ENCODE assay signal across 2 cellular contexts in genomic region chr6:106046854-106047200, GRCh38.
TF ChIP-seq lines count a peak whose summit lies in the region.

No MANE protein-coding gene starts in this region.

TF ChIP-seq in GM12878, 131 proteins besides CTCF, POLR2A, EP300 and RAD21:
- TF ChIP-seq, protein P1, sequence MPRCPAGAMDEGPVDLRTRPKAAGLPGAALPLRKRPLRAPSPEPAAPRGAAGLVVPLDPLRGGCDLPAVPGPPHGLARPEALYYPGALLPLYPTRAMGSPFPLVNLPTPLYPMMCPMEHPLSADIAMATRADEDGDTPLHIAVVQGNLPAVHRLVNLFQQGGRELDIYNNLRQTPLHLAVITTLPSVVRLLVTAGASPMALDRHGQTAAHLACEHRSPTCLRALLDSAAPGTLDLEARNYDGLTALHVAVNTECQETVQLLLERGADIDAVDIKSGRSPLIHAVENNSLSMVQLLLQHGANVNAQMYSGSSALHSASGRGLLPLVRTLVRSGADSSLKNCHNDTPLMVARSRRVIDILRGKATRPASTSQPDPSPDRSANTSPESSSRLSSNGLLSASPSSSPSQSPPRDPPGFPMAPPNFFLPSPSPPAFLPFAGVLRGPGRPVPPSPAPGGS (IDR thresholded peaks at IDR 0.05; ENCODE audit: borderline replicate concordance, insufficient read depth, low read depth, low read length, poor library complexity, severe bottlenecking), result no peak
- TF ChIP-seq POLR2AphosphoS2 (IDR thresholded peaks at IDR 0.05; ENCODE audit: low read depth, low read length), result no peak
- TF ChIP-seq CEBPZ (IDR thresholded peaks at IDR 0.05; ENCODE audit: low read depth, low read length), result no peak
- no peak for TF ChIP-seq HDAC6 (IDR thresholded peaks at IDR 0.05; ENCODE audit: unreplicated experiment)
- TF ChIP-seq CREB1 (IDR thresholded peaks at IDR 0.05; ENCODE audit: low read depth), result no peak
- no peak for TF ChIP-seq ZNF217 (IDR thresholded peaks at IDR 0.05)
- TF ChIP-seq HDGF (IDR thresholded peaks at IDR 0.05), result no peak
- no peak for TF ChIP-seq STAT1 (conservative IDR thresholded peaks at IDR 0.05)
- TF ChIP-seq FOS (IDR thresholded peaks at IDR 0.05; ENCODE audit: borderline replicate concordance, extremely low read depth, insufficient read length), result no peak
- TF ChIP-seq IRF4 (IDR thresholded peaks at IDR 0.05; ENCODE audit: low read depth, low read length), result no peak
- no peak for TF ChIP-seq JUND (IDR thresholded peaks at IDR 0.05; ENCODE audit: low read depth, low read length)
- TF ChIP-seq ZNF207 (IDR thresholded peaks at IDR 0.05; ENCODE audit: borderline replicate concordance), result no peak

TF ChIP-seq in GM23338, 12 proteins besides CTCF, POLR2A, EP300 and RAD21:
- no peak for TF ChIP-seq CREB1 (CRISPR knock-in tag; IDR thresholded peaks at IDR 0.05; ENCODE audit: low read depth)
- TF ChIP-seq ETS1 (IDR thresholded peaks at IDR 0.05), result no peak
- TF ChIP-seq, protein P2, sequence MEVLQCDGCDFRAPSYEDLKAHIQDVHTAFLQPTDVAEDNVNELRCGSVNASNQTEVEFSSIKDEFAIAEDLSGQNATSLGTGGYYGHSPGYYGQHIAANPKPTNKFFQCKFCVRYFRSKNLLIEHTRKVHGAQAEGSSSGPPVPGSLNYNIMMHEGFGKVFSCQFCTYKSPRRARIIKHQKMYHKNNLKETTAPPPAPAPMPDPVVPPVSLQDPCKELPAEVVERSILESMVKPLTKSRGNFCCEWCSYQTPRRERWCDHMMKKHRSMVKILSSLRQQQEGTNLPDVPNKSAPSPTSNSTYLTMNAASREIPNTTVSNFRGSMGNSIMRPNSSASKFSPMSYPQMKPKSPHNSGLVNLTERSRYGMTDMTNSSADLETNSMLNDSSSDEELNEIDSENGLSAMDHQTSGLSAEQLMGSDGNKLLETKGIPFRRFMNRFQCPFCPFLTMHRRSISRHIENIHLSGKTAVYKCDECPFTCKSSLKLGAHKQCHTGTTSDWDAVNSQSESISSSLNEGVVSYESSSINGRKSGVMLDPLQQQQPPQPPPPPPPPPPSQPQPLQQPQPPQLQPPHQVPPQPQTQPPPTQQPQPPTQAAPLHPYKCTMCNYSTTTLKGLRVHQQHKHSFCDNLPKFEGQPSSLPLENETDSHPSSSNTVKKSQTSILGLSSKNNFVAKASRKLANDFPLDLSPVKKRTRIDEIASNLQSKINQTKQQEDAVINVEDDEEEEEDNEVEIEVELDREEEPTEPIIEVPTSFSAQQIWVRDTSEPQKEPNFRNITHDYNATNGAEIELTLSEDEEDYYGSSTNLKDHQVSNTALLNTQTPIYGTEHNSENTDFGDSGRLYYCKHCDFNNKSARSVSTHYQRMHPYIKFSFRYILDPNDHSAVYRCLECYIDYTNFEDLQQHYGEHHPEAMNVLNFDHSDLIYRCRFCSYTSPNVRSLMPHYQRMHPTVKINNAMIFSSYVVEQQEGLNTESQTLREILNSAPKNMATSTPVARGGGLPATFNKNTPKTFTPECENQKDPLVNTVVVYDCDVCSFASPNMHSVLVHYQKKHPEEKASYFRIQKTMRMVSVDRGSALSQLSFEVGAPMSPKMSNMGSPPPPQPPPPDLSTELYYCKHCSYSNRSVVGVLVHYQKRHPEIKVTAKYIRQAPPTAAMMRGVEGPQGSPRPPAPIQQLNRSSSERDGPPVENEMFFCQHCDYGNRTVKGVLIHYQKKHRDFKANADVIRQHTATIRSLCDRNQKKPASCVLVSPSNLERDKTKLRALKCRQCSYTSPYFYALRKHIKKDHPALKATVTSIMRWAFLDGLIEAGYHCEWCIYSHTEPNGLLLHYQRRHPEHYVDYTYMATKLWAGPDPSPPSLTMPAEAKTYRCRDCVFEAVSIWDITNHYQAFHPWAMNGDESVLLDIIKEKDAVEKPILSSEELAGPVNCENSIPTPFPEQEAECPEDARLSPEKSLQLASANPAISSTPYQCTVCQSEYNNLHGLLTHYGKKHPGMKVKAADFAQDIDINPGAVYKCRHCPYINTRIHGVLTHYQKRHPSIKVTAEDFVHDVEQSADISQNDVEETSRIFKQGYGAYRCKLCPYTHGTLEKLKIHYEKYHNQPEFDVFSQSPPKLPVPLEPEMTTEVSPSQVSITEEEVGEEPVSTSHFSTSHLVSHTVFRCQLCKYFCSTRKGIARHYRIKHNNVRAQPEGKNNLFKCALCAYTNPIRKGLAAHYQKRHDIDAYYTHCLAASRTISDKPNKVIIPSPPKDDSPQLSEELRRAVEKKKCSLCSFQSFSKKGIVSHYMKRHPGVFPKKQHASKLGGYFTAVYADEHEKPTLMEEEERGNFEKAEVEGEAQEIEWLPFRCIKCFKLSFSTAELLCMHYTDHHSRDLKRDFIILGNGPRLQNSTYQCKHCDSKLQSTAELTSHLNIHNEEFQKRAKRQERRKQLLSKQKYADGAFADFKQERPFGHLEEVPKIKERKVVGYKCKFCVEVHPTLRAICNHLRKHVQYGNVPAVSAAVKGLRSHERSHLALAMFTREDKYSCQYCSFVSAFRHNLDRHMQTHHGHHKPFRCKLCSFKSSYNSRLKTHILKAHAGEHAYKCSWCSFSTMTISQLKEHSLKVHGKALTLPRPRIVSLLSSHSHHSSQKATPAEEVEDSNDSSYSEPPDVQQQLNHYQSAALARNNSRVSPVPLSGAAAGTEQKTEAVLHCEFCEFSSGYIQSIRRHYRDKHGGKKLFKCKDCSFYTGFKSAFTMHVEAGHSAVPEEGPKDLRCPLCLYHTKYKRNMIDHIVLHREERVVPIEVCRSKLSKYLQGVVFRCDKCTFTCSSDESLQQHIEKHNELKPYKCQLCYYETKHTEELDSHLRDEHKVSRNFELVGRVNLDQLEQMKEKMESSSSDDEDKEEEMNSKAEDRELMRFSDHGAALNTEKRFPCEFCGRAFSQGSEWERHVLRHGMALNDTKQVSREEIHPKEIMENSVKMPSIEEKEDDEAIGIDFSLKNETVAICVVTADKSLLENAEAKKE (CRISPR knock-in tag; IDR thresholded peaks at IDR 0.05), result no peak
- TF ChIP-seq REST (IDR thresholded peaks at IDR 0.05; ENCODE audit: unreplicated experiment), result no peak
- no peak for TF ChIP-seq NANOG (IDR thresholded peaks at IDR 0.05; ENCODE audit: borderline replicate concordance)
- no peak for TF ChIP-seq JUNB (IDR thresholded peaks at IDR 0.05; ENCODE audit: unreplicated experiment)
- TF ChIP-seq ZNF331 (CRISPR knock-in tag; IDR thresholded peaks at IDR 0.05; ENCODE audit: low read depth), result no peak
- TF ChIP-seq EZH2 (IDR thresholded peaks at IDR 0.05; ENCODE audit: low read depth, unreplicated experiment), result no peak
- TF ChIP-seq STAT1 (IDR thresholded peaks at IDR 0.05; ENCODE audit: unreplicated experiment), result no peak
- TF ChIP-seq EZH2phosphoT487 (IDR thresholded peaks at IDR 0.05; ENCODE audit: unreplicated experiment), result no peak
